ENCODE assay signal across 17 cellular contexts in genomic region chr10:90658791-90659190, GRCh38.
DNase-seq lines count a peak whose midpoint lies in the region; ATAC-seq and TF ChIP-seq lines count a peak whose summit lies in the region.
"Had no signal": no experiment of that assay in that cellular context is flagged by ENCODE, and none has a peak within 500 bp of the region (broad histone marks: within the 10 kb centered on the region; RNA-seq: fewer than 3 reads in every experiment).

No MANE protein-coding gene starts in this region.

- no peak for TF ChIP-seq EP300 in SK-N-SH (IDR thresholded peaks at IDR 0.05; ENCODE audit: borderline replicate concordance in 1 of 2, low read depth in 1 of 2, low read length in 1 of 2)

- ATAC-seq in foreskin keratinocyte: no peak
- no peak for ATAC-seq in left colon

- no peaks in the 10 kb centered on the region for H3K9me2 ChIP-seq in SK-N-SH

- 0% methylated on average over 1 of the region's 1 CpG for WGBS in SK-N-SH (ENCODE audit: low lambda C conversion rate)

- peak; percentile 10 for TF ChIP-seq CTCF in AG04449 (IDR thresholded peaks at IDR 0.05; ENCODE audit: insufficient read depth, low read length, missing control alignments)
- 0 out of 2 replicates have a peak, but pooled peaks have one; percentile 3 for TF ChIP-seq CTCF in GM12875 (IDR thresholded peaks at IDR 0.05; ENCODE audit: borderline replicate concordance, insufficient read depth, low read depth, low read length)
- TF ChIP-seq CTCF in SK-N-SH (IDR thresholded peaks at IDR 0.05): 0 out of 2 replicates have a peak, but pooled peaks have one; percentile 15
- TF ChIP-seq CTCF in foreskin keratinocyte (conservative IDR thresholded peaks at IDR 0.05): peak; percentile 49

- no peaks in the 10 kb centered on the region for H3K79me2 ChIP-seq in SK-N-SH (ENCODE audit: insufficient read depth)

- H3K4me1 ChIP-seq in SK-N-SH (ENCODE audit: control insufficient read depth in 1 of 2, insufficient read depth in 2 of 2, low read depth in 1 of 2, low read length in 1 of 2) (no peaks in the 10 kb centered on the region), foreskin keratinocyte (no peaks in the 10 kb centered on the region)

- no peak overlapping the region for H3K9ac ChIP-seq in SK-N-SH

- POLR2A ChIA-PET in AG04449 (lab: Yijun Ruan, JAX) (no interaction called here), SK-N-SH (lab: Yijun Ruan, JAX) (no interaction called here)

- no peak overlapping the region for H3K4me3 ChIP-seq in AG04449 (ENCODE audit: low read depth, low read length)
- H3K4me3 ChIP-seq in GM12875 (ENCODE audit: low read depth, low read length): no peak overlapping the region
- H3K4me3 ChIP-seq in SK-N-SH (ENCODE audit: low read depth in 2 of 2, low read length in 1 of 2): no peak overlapping the region

- DNase-seq in AG04449 (ENCODE audit: low read depth, low spot score) (no peak), SK-N-SH (no peak), foreskin keratinocyte (no peak), T-helper 2 cell (no peak), left colon (no peak), NCI-H345 (lab: John Stamatoyannopoulos, UW) (no peak), posterior cingulate gyrus (no peak)
- DNase-seq: activated CD4-positive, CD25-positive, alpha-beta regulatory T cell treated with anti-CD3 and anti-CD28 coated beads, Interleukin-2, amount 50 U/mL, for 72 hours; amygdala; GF-D8; head of caudate nucleus; islet precursor cell; NCI-H1092 treated with DMSO at 0.1 percent for 48 hours; Right ventricle myocardium superior; stimulated activated CD4-positive, alpha-beta T cell treated with anti-CD3 and anti-CD28 coated beads, Interleukin-4, amount 100 ng/mL, for 24 hours; stimulated activated CD8-positive, alpha-beta memory T cell treated with anti-CD3 and anti-CD28 coated beads, Interleukin-4, amount 100 ng/mL, for 48 hours had no signal

- H3F3A ChIP-seq in SK-N-SH (replicated peaks; ENCODE audit: insufficient read depth): no peaks in the 10 kb centered on the region

- intact Hi-C loops in left colon (cut with DNase I, micrococcal nuclease): no loop called here
- intact Hi-C loops in posterior cingulate gyrus (cut with DNase I): no loop called here

- no peak overlapping the region for H3K27ac ChIP-seq in SK-N-SH (ENCODE audit: low read depth in 2 of 2, low read length in 1 of 2)
- H3K27ac ChIP-seq in foreskin keratinocyte: no peak overlapping the region

- H3K4me2 ChIP-seq in SK-N-SH: no peak overlapping the region

- no peak overlapping the region for H2AFZ ChIP-seq in SK-N-SH (ENCODE audit: low read depth)

- H3K36me3 ChIP-seq in SK-N-SH (replicated peaks in 1 of 2; ENCODE audit: control insufficient read depth in 1 of 2, insufficient read depth in 2 of 2, low read length in 1 of 2): no peaks in the 10 kb centered on the region

- H4K20me1 ChIP-seq in SK-N-SH (ENCODE audit: insufficient read depth): no peaks in the 10 kb centered on the region

- TF ChIP-seq RAD21 in SK-N-SH (IDR thresholded peaks at IDR 0.05; ENCODE audit: low read length): no peak

- H3K9me3 ChIP-seq in SK-N-SH: no peaks in the 10 kb centered on the region

- H3K27me3 ChIP-seq in SK-N-SH (ENCODE audit: insufficient read depth) (no peaks in the 10 kb centered on the region), foreskin keratinocyte (no peaks in the 10 kb centered on the region)

- CTCF ChIA-PET in AG04449 (lab: Yijun Ruan, JAX): no interaction called here
- CTCF ChIA-PET in SK-N-SH (lab: Yijun Ruan, JAX): interaction anchor here (2.7 kb wide), 1 partner anchor 16 kb away, joined by 7 read pairs; no protein-coding TSS in a partner anchor

TF ChIP-seq in SK-N-SH, 30 proteins besides CTCF, POLR2A, EP300 and RAD21:
- no peak for TF ChIP-seq NFIC (IDR thresholded peaks at IDR 0.05; ENCODE audit: borderline replicate concordance)
- no peak for TF ChIP-seq ELF1 (IDR thresholded peaks at IDR 0.05)
- no peak for TF ChIP-seq ZBTB33 (IDR thresholded peaks at IDR 0.05; ENCODE audit: borderline replicate concordance, low read depth)
- no peak for TF ChIP-seq GATA2 (CRISPR knock-in tag; IDR thresholded peaks at IDR 0.05)
- no peak for TF ChIP-seq RCOR1 (IDR thresholded peaks at IDR 0.05; ENCODE audit: low read length)
- TF ChIP-seq POLR2AphosphoS5 (IDR thresholded peaks at IDR 0.05; ENCODE audit: low read depth, low read length): no peak
- no peak for TF ChIP-seq SIN3A (IDR thresholded peaks at IDR 0.05; ENCODE audit: borderline replicate concordance, low read depth, low read length)
- no peak for TF ChIP-seq TEAD4 (IDR thresholded peaks at IDR 0.05; ENCODE audit: borderline replicate concordance, insufficient read depth)
- TF ChIP-seq JUND (IDR thresholded peaks at IDR 0.05): no peak
- no peak for TF ChIP-seq FOSL2 (IDR thresholded peaks at IDR 0.05; ENCODE audit: borderline replicate concordance, low read depth)
- TF ChIP-seq, protein P1, sequence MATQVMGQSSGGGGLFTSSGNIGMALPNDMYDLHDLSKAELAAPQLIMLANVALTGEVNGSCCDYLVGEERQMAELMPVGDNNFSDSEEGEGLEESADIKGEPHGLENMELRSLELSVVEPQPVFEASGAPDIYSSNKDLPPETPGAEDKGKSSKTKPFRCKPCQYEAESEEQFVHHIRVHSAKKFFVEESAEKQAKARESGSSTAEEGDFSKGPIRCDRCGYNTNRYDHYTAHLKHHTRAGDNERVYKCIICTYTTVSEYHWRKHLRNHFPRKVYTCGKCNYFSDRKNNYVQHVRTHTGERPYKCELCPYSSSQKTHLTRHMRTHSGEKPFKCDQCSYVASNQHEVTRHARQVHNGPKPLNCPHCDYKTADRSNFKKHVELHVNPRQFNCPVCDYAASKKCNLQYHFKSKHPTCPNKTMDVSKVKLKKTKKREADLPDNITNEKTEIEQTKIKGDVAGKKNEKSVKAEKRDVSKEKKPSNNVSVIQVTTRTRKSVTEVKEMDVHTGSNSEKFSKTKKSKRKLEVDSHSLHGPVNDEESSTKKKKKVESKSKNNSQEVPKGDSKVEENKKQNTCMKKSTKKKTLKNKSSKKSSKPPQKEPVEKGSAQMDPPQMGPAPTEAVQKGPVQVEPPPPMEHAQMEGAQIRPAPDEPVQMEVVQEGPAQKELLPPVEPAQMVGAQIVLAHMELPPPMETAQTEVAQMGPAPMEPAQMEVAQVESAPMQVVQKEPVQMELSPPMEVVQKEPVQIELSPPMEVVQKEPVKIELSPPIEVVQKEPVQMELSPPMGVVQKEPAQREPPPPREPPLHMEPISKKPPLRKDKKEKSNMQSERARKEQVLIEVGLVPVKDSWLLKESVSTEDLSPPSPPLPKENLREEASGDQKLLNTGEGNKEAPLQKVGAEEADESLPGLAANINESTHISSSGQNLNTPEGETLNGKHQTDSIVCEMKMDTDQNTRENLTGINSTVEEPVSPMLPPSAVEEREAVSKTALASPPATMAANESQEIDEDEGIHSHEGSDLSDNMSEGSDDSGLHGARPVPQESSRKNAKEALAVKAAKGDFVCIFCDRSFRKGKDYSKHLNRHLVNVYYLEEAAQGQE (IDR thresholded peaks at IDR 0.05; ENCODE audit: low read depth, low read length): no peak
- no peak for TF ChIP-seq NRF1 (IDR thresholded peaks at IDR 0.05; ENCODE audit: low read depth, low read length)
- no peak for TF ChIP-seq EZH2phosphoT487 (IDR thresholded peaks at IDR 0.05; ENCODE audit: borderline replicate concordance, low read depth)
- TF ChIP-seq GABPA (IDR thresholded peaks at IDR 0.05; ENCODE audit: low read depth): no peak
- TF ChIP-seq YY1 (IDR thresholded peaks at IDR 0.05; ENCODE audit: low read depth): no peak
- no peak for TF ChIP-seq TCF12 (IDR thresholded peaks at IDR 0.05)
- TF ChIP-seq TAF1 (IDR thresholded peaks at IDR 0.05; ENCODE audit: borderline replicate concordance, low read depth, low read length): no peak
- TF ChIP-seq CHD2 (IDR thresholded peaks at IDR 0.05; ENCODE audit: low read length, partially characterized antibody): no peak
